Comparison of ENCODE assay signal across 10 cellular contexts in genomic region chr15:85607842-85608241, GRCh38.
A peak's percentile ranks its signal among the peaks of the same experiment; 100 is the strongest.
DNase-seq lines count a peak whose midpoint lies in the region; ATAC-seq and TF ChIP-seq lines count a peak whose summit lies in the region.
"Had no signal": no experiment of that assay in that cellular context is flagged by ENCODE, and none has a peak within 500 bp of the region (broad histone marks: within the 10 kb centered on the region; RNA-seq: fewer than 3 reads in every experiment).

No MANE protein-coding gene starts in this region.

- DNase-seq in AG20443 (ENCODE audit: low spot score) (peak; percentile 70), RWPE1 (ENCODE audit: low spot score) (peak; percentile 69), esophagus squamous epithelium (lab: John Stamatoyannopoulos, UW) (no peak), NCI-H2107 treated with DMSO at 0.1 percent for 48 hours (lab: John Stamatoyannopoulos, UW; ENCODE audit: unreplicated experiment) (no peak), SJCRH30 (no peak)
- DNase-seq: effector memory CD4-positive, alpha-beta T cell; NCI-H510A had no signal

- intact Hi-C loops in esophagus squamous epithelium (cut with DNase I), result no loop called here

- TF ChIP-seq POLR2A in esophagus squamous epithelium (IDR thresholded peaks at IDR 0.05), result no peak

- POLR2A ChIA-PET in RWPE1 (lab: Yijun Ruan, JAX; ENCODE audit: low non-redundant PET), result no interaction called here

- H3K36me3 ChIP-seq in esophagus squamous epithelium, result peaks cover 0 to 23% (median 0%) of the 10 kb centered on the region in 3 donors
- H3K36me3 ChIP-seq in neutrophil, result peaks cover 71% of the 10 kb centered on the region
- peaks cover 8% of the 10 kb centered on the region for H3K36me3 ChIP-seq in SJCRH30

- H3K4me1 ChIP-seq in esophagus squamous epithelium, result peaks cover 11 to 50% (median 24%) of the 10 kb centered on the region in 3 donors
- H3K4me1 ChIP-seq in neutrophil (ENCODE audit: control insufficient read depth in 1 of 2, insufficient read depth in 1 of 2, low read depth in 1 of 2, low read length in 1 of 2), result no peaks in the 10 kb centered on the region
- H3K4me1 ChIP-seq in SJCRH30, result 0 out of 2 replicates have a peak, but pooled peaks cover 8% of the 10 kb centered on the region

- ATAC-seq in GM21515 (IDR thresholded peaks at IDR 0.05; ENCODE audit: unreplicated experiment), result no peak
- ATAC-seq in GM18870 (IDR thresholded peaks at IDR 0.05; ENCODE audit: unreplicated experiment), result no peak

- CTCF ChIA-PET in RWPE1 (lab: Yijun Ruan, JAX), result interaction anchor here (0.6 kb wide), 1 partner anchor 14 kb away, joined by 4 read pairs; no protein-coding TSS in a partner anchor

- H3K27me3 ChIP-seq in esophagus squamous epithelium (no peaks in the 10 kb centered on the region), neutrophil (no peaks in the 10 kb centered on the region), SJCRH30 (no peaks in the 10 kb centered on the region)

- WGBS in esophagus squamous epithelium, 2 donors, result 13 to 27% methylated on average over 1 of the region's 1 CpG

- TF ChIP-seq CTCF in RWPE1 (conservative IDR thresholded peaks at IDR 0.05; ENCODE audit: low read depth) (no peak), esophagus squamous epithelium (IDR thresholded peaks at IDR 0.05) (no peak), neutrophil (IDR thresholded peaks at IDR 0.05) (no peak)

- H3K4me3 ChIP-seq in esophagus squamous epithelium (no peak overlapping the region), neutrophil (ENCODE audit: low read depth in 1 of 2, low read length in 1 of 2) (no peak overlapping the region), SJCRH30 (no peak overlapping the region)

- H3K9me3 ChIP-seq in esophagus squamous epithelium, result no peaks in the 10 kb centered on the region
- H3K9me3 ChIP-seq in neutrophil, result no peaks in the 10 kb centered on the region
- no peaks in the 10 kb centered on the region for H3K9me3 ChIP-seq in SJCRH30 (replicated peaks)

- H3K27ac ChIP-seq in RWPE1, result no peak overlapping the region
- H3K27ac ChIP-seq in esophagus squamous epithelium, result peak overlapping the region; percentile 59 to 74 (median 70)
- peak overlapping the region; percentile 7 for H3K27ac ChIP-seq in neutrophil
- no peak overlapping the region for H3K27ac ChIP-seq in SJCRH30

Comparison
In these comparisons a context has a peak if more than half of its experiments do, and no peak if none do; other contexts are left out.
1. DNase-seq: peak in AG20443 (single experiment) and RWPE1 (single experiment); none in esophagus squamous epithelium (single experiment), NCI-H2107 treated with DMSO at 0.1 percent for 48 hours (single experiment) and SJCRH30 (0 of 2).
2. H3K27ac ChIP-seq: peak in esophagus squamous epithelium (4 of 4) and neutrophil (single experiment); none in RWPE1 (single experiment) and SJCRH30 (single experiment).